ENCODE assay signal across 22 cellular contexts in genomic region chr6:111417946-111418345, GRCh38.
A peak's percentile ranks its signal among the peaks of the same experiment; 100 is the strongest.
DNase-seq lines count a peak whose midpoint lies in the region; ATAC-seq and TF ChIP-seq lines count a peak whose summit lies in the region.
"Had no signal": no experiment of that assay in that cellular context is flagged by ENCODE, and none has a peak within 500 bp of the region (broad histone marks: within the 10 kb centered on the region; RNA-seq: fewer than 3 reads in every experiment).

No MANE protein-coding gene starts in this region.

- TF ChIP-seq CTCF in IMR-90 (conservative IDR thresholded peaks at IDR 0.05; ENCODE audit: low read depth, low read length) (no peak), transverse colon (IDR thresholded peaks at IDR 0.05) (no peak)

- H3K14ac ChIP-seq in IMR-90 (replicated peaks; ENCODE audit: low read depth, low read length) (no peak overlapping the region), neuronal stem cell (ENCODE audit: low read length) (no peak overlapping the region)

- H3K27me3 ChIP-seq in IMR-90 (ENCODE audit: control insufficient read depth, insufficient read depth, low read length), result no peaks in the 10 kb centered on the region
- H3K27me3 ChIP-seq in transverse colon, result no peaks in the 10 kb centered on the region
- no peaks in the 10 kb centered on the region for H3K27me3 ChIP-seq in neuronal stem cell (ENCODE audit: control insufficient read depth in 3 of 3, insufficient read depth in 3 of 3, low read depth in 1 of 3, low read length in 3 of 3)
- no peaks in the 10 kb centered on the region for H3K27me3 ChIP-seq in CD8-positive, alpha-beta memory T cell (ENCODE audit: insufficient read depth, low read length, poor library complexity, severe bottlenecking)

- no peak for ATAC-seq in IMR-90 (ENCODE audit: low read depth)
- ATAC-seq: HepG2, T-cell had no signal

- no peak overlapping the region for H4K5ac ChIP-seq in IMR-90 (ENCODE audit: low read depth, low read length)

- no peak overlapping the region for H3K27ac Mint-ChIP-seq in CD8-positive, alpha-beta memory T cell
- H3K27ac Mint-ChIP-seq: activated CD4-positive, alpha-beta memory T cell treated with anti-CD3 and anti-CD28 coated beads, Interleukin-2, amount 10 ng/mL, durations not matched to agents 7 days and 5 days; activated naive CD8-positive, alpha-beta T cell treated with anti-CD3 and anti-CD28 coated beads for 36 hours; memory B cell; T-cell had no signal

- peaks cover 12% of the 10 kb centered on the region for H3K9me1 ChIP-seq in IMR-90 (ENCODE audit: insufficient read depth, low read length)

- no TSS peak for BruUV-seq in IMR-90 (replicated peaks; lab: Mats Ljungman, UMichigan)

- no peak overlapping the region for H3K9ac ChIP-seq in IMR-90 (ENCODE audit: low read depth, low read length)
- no peak overlapping the region for H3K9ac ChIP-seq in neuronal stem cell (ENCODE audit: low read depth, low read length, poor library complexity)

- H2BK120ac ChIP-seq in IMR-90 (ENCODE audit: low read depth, low read length) (no peak overlapping the region), neuronal stem cell (ENCODE audit: low read depth, low read length) (no peak overlapping the region)

- CTCF ChIA-PET in IMR-90 (lab: Yijun Ruan, JAX), result no interaction called here
- CTCF ChIA-PET in CD8-positive, alpha-beta memory T cell (lab: Charles Lee), result no interaction called here

- intact Hi-C loops in IMR-90 (cut with micrococcal nuclease), result loop anchor here (5.0 kb wide), 2 partner anchors 59 to 224 kb away; no protein-coding TSS in a partner anchor
- intact Hi-C loops in transverse colon (cut with DNase I; ENCODE audit: low total_unique reads), result no loop called here

- in situ Hi-C loops in IMR-90 (cut with MboI; ENCODE audit: low sequenced_read_pairs), result no loop called here
- in situ Hi-C loops in transverse colon (cut with MboI; ENCODE audit: low pct_ligation_motif_present in 1 of 4, low pct_unique_long_range_greater_than_20kb in 1 of 4, low sequenced_read_pairs in 3 of 4), result no loop called here

- H3K36me3 ChIP-seq in IMR-90 (ENCODE audit: control insufficient read depth, insufficient read depth, low read length) (peaks cover 6% of the 10 kb centered on the region; the same call in 1 of the 2 replicates), transverse colon (no peaks in the 10 kb centered on the region), neuronal stem cell (replicated peaks in 1 of 2; ENCODE audit: control insufficient read depth in 2 of 2, insufficient read depth in 2 of 2, low read length in 2 of 2) (peaks cover 0 to 34% of the 10 kb centered on the region in 2 donors)
- peaks cover 10% of the 10 kb centered on the region for H3K36me3 ChIP-seq in CD8-positive, alpha-beta memory T cell (ENCODE audit: insufficient read depth, low read length)
- H3K36me3 ChIP-seq: thoracic aorta had no signal

- no peak overlapping the region for H2AK5ac ChIP-seq in IMR-90 (ENCODE audit: low read depth, low read length)
- H2AK5ac ChIP-seq in neuronal stem cell (ENCODE audit: low read depth, low read length), result no peak overlapping the region

- no peaks in the 10 kb centered on the region for H3K27me3 Mint-ChIP-seq in CD8-positive, alpha-beta memory T cell
- H3K27me3 Mint-ChIP-seq: activated CD4-positive, alpha-beta memory T cell treated with anti-CD3 and anti-CD28 coated beads, Interleukin-2, amount 10 ng/mL, durations not matched to agents 7 days and 5 days; activated naive CD8-positive, alpha-beta T cell treated with anti-CD3 and anti-CD28 coated beads for 36 hours; memory B cell; T-cell had no signal

- DNase-seq in IMR-90, result peak; percentile 13
- DNase-seq in astrocyte of the hippocampus (ENCODE audit: low read depth, low spot score), result peak; percentile 10
- peak; percentile 15 for DNase-seq in glomerular visceral epithelial cell (ENCODE audit: extremely low spot score)
- no peak for DNase-seq in transverse colon
- no peak for DNase-seq in NAMALWA (ENCODE audit: low spot score)
- no peak for DNase-seq in neuronal stem cell (ENCODE audit: low spot score)
- DNase-seq in CD8-positive, alpha-beta memory T cell, result no peak
- DNase-seq: activated CD4-positive, alpha-beta memory T cell treated with anti-CD3 and anti-CD28 coated beads, Interleukin-2, amount 10 ng/mL, durations not matched to agents 7 days and 5 days; activated CD4-positive, CD25-positive, alpha-beta regulatory T cell treated with anti-CD3 and anti-CD28 coated beads, Interleukin-2, amount 50 U/mL, for 72 hours; activated effector memory CD4-positive, alpha-beta T cell treated with Interleukin-2 at 50 U/mL for 16 hours; activated naive CD8-positive, alpha-beta T cell treated with anti-CD3 and anti-CD28 coated beads for 36 hours; effector CD8-positive, alpha-beta T cell; NCI-H1105; PC-9; stimulated activated CD4-positive, alpha-beta T cell treated with anti-CD3 and anti-CD28 coated beads, Interleukin-4, amount 100 ng/mL, for 24 hours; stimulated activated naive CD4-positive, alpha-beta T cell; T-cell had no signal

- H3K4me3 ChIP-seq in IMR-90 (ENCODE audit: insufficient read depth, low read depth, low read length), result no peak overlapping the region
- no peak overlapping the region for H3K4me3 ChIP-seq in transverse colon
- no peak overlapping the region for H3K4me3 ChIP-seq in neuronal stem cell (ENCODE audit: low read length in 2 of 2)
- H3K4me3 ChIP-seq in CD8-positive, alpha-beta memory T cell (ENCODE audit: low read length), result no peak overlapping the region
- H3K4me3 ChIP-seq: PC-9, thoracic aorta had no signal

- H3K9me3 ChIP-seq in IMR-90 (ENCODE audit: control insufficient read depth, insufficient read depth, low read length), result no peaks in the 10 kb centered on the region
- H3K9me3 ChIP-seq in transverse colon, result no peaks in the 10 kb centered on the region
- no peaks in the 10 kb centered on the region for H3K9me3 ChIP-seq in neuronal stem cell (replicated peaks in 1 of 2; ENCODE audit: control insufficient read depth in 2 of 2, insufficient read depth in 1 of 2, low read depth in 1 of 2, low read length in 2 of 2)
- no peaks in the 10 kb centered on the region for H3K9me3 ChIP-seq in CD8-positive, alpha-beta memory T cell (ENCODE audit: low read length)
- H3K9me3 ChIP-seq: thoracic aorta had no signal

- H3K79me1 ChIP-seq in IMR-90 (ENCODE audit: low read depth in 1 of 2, low read length in 2 of 2) (peaks cover 15 to 65% of the 10 kb centered on the region in 2 experiments), neuronal stem cell (ENCODE audit: low read depth, low read length) (no peaks in the 10 kb centered on the region)

- dilution Hi-C loops in IMR-90 (cut with HindIII; ENCODE audit: low sequenced_read_pairs, unreplicated experiment), result no loop called here

- peaks cover 6% of the 10 kb centered on the region for H3K4me1 ChIP-seq in IMR-90 (ENCODE audit: control insufficient read depth, insufficient read depth, low read length)
- H3K4me1 ChIP-seq in transverse colon, result peaks cover 9 to 50% (median 26%) of the 10 kb centered on the region in 4 donors
- H3K4me1 ChIP-seq in neuronal stem cell (ENCODE audit: control insufficient read depth in 2 of 2, insufficient read depth in 1 of 2, low read depth in 1 of 2, low read length in 2 of 2), result peaks cover 0 to 4% of the 10 kb centered on the region in 2 donors
- H3K4me1 ChIP-seq in CD8-positive, alpha-beta memory T cell (ENCODE audit: insufficient read depth, low read length), result no peaks in the 10 kb centered on the region

- TF ChIP-seq RAD21 in IMR-90 (IDR thresholded peaks at IDR 0.05; ENCODE audit: low read length), result no peak

- peaks cover 0 to 5% (median 0%) of the 10 kb centered on the region in 3 donors for H3K36me3 Mint-ChIP-seq in CD8-positive, alpha-beta memory T cell

- no peak overlapping the region for H3K4me3 Mint-ChIP-seq in CD8-positive, alpha-beta memory T cell
- H3K4me3 Mint-ChIP-seq: activated CD4-positive, alpha-beta memory T cell treated with anti-CD3 and anti-CD28 coated beads, Interleukin-2, amount 10 ng/mL, durations not matched to agents 7 days and 5 days; activated naive CD8-positive, alpha-beta T cell treated with anti-CD3 and anti-CD28 coated beads for 36 hours; CD14-positive monocyte; memory B cell; T-cell had no signal

- no peak overlapping the region for H2AK9ac ChIP-seq in IMR-90 (replicated peaks; ENCODE audit: low read depth, low read length, poor library complexity)

- no peak overlapping the region for H2BK5ac ChIP-seq in IMR-90 (ENCODE audit: low read depth, low read length, poor library complexity, severe bottlenecking)
- no peak overlapping the region for H2BK5ac ChIP-seq in neuronal stem cell (ENCODE audit: low read length)

- no peak overlapping the region for H2BK20ac ChIP-seq in IMR-90 (ENCODE audit: low read depth, low read length)

- no peak overlapping the region for H2BK15ac ChIP-seq in IMR-90 (ENCODE audit: low read depth, low read length)
- no peak overlapping the region for H2BK15ac ChIP-seq in neuronal stem cell (ENCODE audit: low read length)

- peaks cover 15% of the 10 kb centered on the region; the same call in 1 of the 2 replicates for H4K20me1 ChIP-seq in IMR-90 (ENCODE audit: insufficient read depth, low read length)

- no peak overlapping the region for H3K56ac ChIP-seq in IMR-90 (ENCODE audit: extremely low read depth, insufficient read depth, low read length)

- H3K23ac ChIP-seq in IMR-90 (ENCODE audit: low read depth, low read length), result no peak overlapping the region
- H3K23ac ChIP-seq in neuronal stem cell (ENCODE audit: low read depth, low read length, poor library complexity), result no peak overlapping the region

- no peak overlapping the region for H3K18ac ChIP-seq in IMR-90 (ENCODE audit: low read depth, low read length)
- H3K18ac ChIP-seq in neuronal stem cell (ENCODE audit: low read length), result no peak overlapping the region

- TF ChIP-seq EP300 in transverse colon (IDR thresholded peaks at IDR 0.05; ENCODE audit: low read depth), result no peak

- POLR2A ChIA-PET in IMR-90 (lab: Charles Lee; ENCODE audit: unreplicated experiment), result no interaction called here
- POLR2A ChIA-PET in CD8-positive, alpha-beta memory T cell (lab: Charles Lee), result no interaction called here

- H4K8ac ChIP-seq in IMR-90 (ENCODE audit: low read depth in 2 of 2, low read length in 2 of 2) (no peak overlapping the region), neuronal stem cell (ENCODE audit: low read depth, low read length) (no peak overlapping the region)

- 0 out of 2 replicates have a peak overlapping the region, but pooled peaks have one; percentile 23 for H3K4me2 ChIP-seq in IMR-90 (ENCODE audit: low read depth, low read length)
- no peak overlapping the region for H3K4me2 ChIP-seq in neuronal stem cell (ENCODE audit: insufficient read depth, low read length, poor library complexity, severe bottlenecking)
- H3K4me2 ChIP-seq: PC-9 had no signal

- no peak for TF ChIP-seq POLR2A in IMR-90 (IDR thresholded peaks at IDR 0.05; ENCODE audit: low read depth, low read length)
- TF ChIP-seq POLR2A in transverse colon (IDR thresholded peaks at IDR 0.05), result no peak

- H3K4ac ChIP-seq in IMR-90 (ENCODE audit: low read depth, low read length) (no peak overlapping the region), neuronal stem cell (ENCODE audit: low read length) (no peak overlapping the region)

- H3K4me1 Mint-ChIP-seq in CD8-positive, alpha-beta memory T cell, result peaks cover 7 to 19% (median 17%) of the 10 kb centered on the region in 3 donors

- no peak overlapping the region for H2BK12ac ChIP-seq in neuronal stem cell (ENCODE audit: low read length)

- no peak overlapping the region for H3K27ac ChIP-seq in IMR-90 (ENCODE audit: insufficient read depth, low read length)
- H3K27ac ChIP-seq in transverse colon, result peak overlapping the region; percentile 20 to 67 (median 52)
- H3K27ac ChIP-seq in neuronal stem cell (replicated peaks; ENCODE audit: low read length), result no peak overlapping the region
- no peak overlapping the region for H3K27ac ChIP-seq in CD8-positive, alpha-beta memory T cell (ENCODE audit: low read depth, low read length)
- H3K27ac ChIP-seq: HL-60, PC-9 had no signal

- H3K9me3 Mint-ChIP-seq in CD8-positive, alpha-beta memory T cell, result no peaks in the 10 kb centered on the region
- H3K9me3 Mint-ChIP-seq: activated CD4-positive, alpha-beta memory T cell treated with anti-CD3 and anti-CD28 coated beads, Interleukin-2, amount 10 ng/mL, durations not matched to agents 7 days and 5 days; activated naive CD8-positive, alpha-beta T cell treated with anti-CD3 and anti-CD28 coated beads for 36 hours; CD14-positive monocyte; memory B cell; T-cell had no signal

- no peak overlapping the region for H2AFZ ChIP-seq in IMR-90 (replicated peaks; ENCODE audit: low read length, poor library complexity)
- no peak overlapping the region for H2AFZ ChIP-seq in neuronal stem cell (ENCODE audit: low read length)
- H2AFZ ChIP-seq: PC-9 had no signal

- H4K91ac ChIP-seq in IMR-90 (ENCODE audit: insufficient read depth, low read depth, low read length) (no peak overlapping the region), neuronal stem cell (ENCODE audit: low read depth, low read length, poor library complexity) (no peak overlapping the region)

Comparison
In these comparisons a context has a peak if more than half of its experiments do, and no peak if none do; other contexts are left out.
1. DNase-seq: peak in IMR-90 (single experiment), astrocyte of the hippocampus (single experiment) and glomerular visceral epithelial cell (single experiment); none in transverse colon (single experiment), NAMALWA (single experiment), neuronal stem cell (single experiment) and CD8-positive, alpha-beta memory T cell (0 of 5).
2. H3K27ac ChIP-seq: peak in transverse colon (4 of 4); none in IMR-90 (single experiment), neuronal stem cell (single experiment) and CD8-positive, alpha-beta memory T cell (single experiment).